In genomic region chr14:75690010-75690409, GRCh38 we compare ENCODE assay signal across 23 cellular contexts. TPM values are rescaled to one million over a fixed set of nuclear protein-coding genes. Genes with fewer than 3 reads are reported as not detected.
A peak's percentile ranks its signal among the peaks of the same experiment; 100 is the strongest.
DNase-seq lines count a peak whose midpoint lies in the region; ATAC-seq, FAIRE-seq and TF ChIP-seq lines count a peak whose summit lies in the region.
"Had no signal": no experiment of that assay in that cellular context is flagged by ENCODE, and none has a peak within 500 bp of the region (broad histone marks: within the 10 kb centered on the region; RNA-seq: fewer than 3 reads in every experiment).

No MANE protein-coding gene starts in this region.

- no peaks in the 10 kb centered on the region for H4K20me1 ChIP-seq in endothelial cell of umbilical vein (replicated peaks; ENCODE audit: control insufficient read depth, extremely low read depth, insufficient read depth, low read length)
- H4K20me1 ChIP-seq: BLaER1 treated with 17β-estradiol and CSF1 and Interleukin-3, amounts not matched to agents 10 nM and 100 nM had no signal

- H3K9ac ChIP-seq in endothelial cell of umbilical vein (replicated peaks; ENCODE audit: extremely low read depth, insufficient read depth, low read length): peak overlapping the region; percentile 21
- peak overlapping the region; percentile 33 for H3K9ac ChIP-seq in trophoblast cell (ENCODE audit: low read length)
- H3K9ac ChIP-seq: BLaER1 treated with 17β-estradiol and CSF1 and Interleukin-3, amounts not matched to agents 10 nM and 100 nM had no signal

- WGBS in trophoblast cell (ENCODE audit: extremely low coverage, insufficient coverage, insufficient read length): no CpG with 5 or more reads among the region's 7 CpGs

- no peak overlapping the region for H3K18ac ChIP-seq in trophoblast cell (ENCODE audit: low read length)

- POLR2A ChIA-PET in endothelial cell of umbilical vein (lab: Charles Lee): no interaction called here
- POLR2A ChIA-PET in activated CD8-positive, alpha-beta T cell treated with anti-CD3 and anti-CD28 coated beads for 36 hours (lab: Charles Lee): no interaction called here

- H4K12ac ChIP-seq in trophoblast cell (ENCODE audit: low read depth, low read length): no peak overlapping the region

- no peak overlapping the region for H2BK120ac ChIP-seq in trophoblast cell (ENCODE audit: insufficient read depth, low read length, poor library complexity)

- no peak overlapping the region for H2BK12ac ChIP-seq in trophoblast cell (ENCODE audit: low read length)

- H4K91ac ChIP-seq in trophoblast cell (ENCODE audit: low read depth, low read length): no peak overlapping the region

- peaks cover 5% of the 10 kb centered on the region for H3K36me3 Mint-ChIP-seq in Calu3 (ENCODE audit: insufficient read depth, unreplicated experiment)
- H3K36me3 Mint-ChIP-seq in activated T-helper 1 cell treated with anti-CD3 and anti-CD28 coated beads, Interleukin-12 subunit alpha, Interleukin-12 subunit beta, Interleukin-2, Interleukin-4 antibody, amounts not matched to agents 30 ng/mL and 10 ng/mL and 1 ng/mL, durations not matched to agents 14 hours and 24 hours and 36 hours (ENCODE audit: low read depth): peaks cover 25% of the 10 kb centered on the region
- peaks cover 42% of the 10 kb centered on the region for H3K36me3 Mint-ChIP-seq in activated CD8-positive, alpha-beta T cell treated with anti-CD3 and anti-CD28 coated beads for 36 hours (ENCODE audit: low read depth)

- no peak for TF ChIP-seq POLR2A in endothelial cell of umbilical vein (IDR thresholded peaks at IDR 0.05; ENCODE audit: low read depth, low read length)

- peak overlapping the region; percentile 76 for H3K27ac Mint-ChIP-seq in Calu3 (ENCODE audit: unreplicated experiment)
- peak overlapping the region; percentile 53 for H3K27ac Mint-ChIP-seq in activated T-helper 1 cell treated with anti-CD3 and anti-CD28 coated beads, Interleukin-12 subunit alpha, Interleukin-12 subunit beta, Interleukin-2, Interleukin-4 antibody, amounts not matched to agents 30 ng/mL and 10 ng/mL and 1 ng/mL, durations not matched to agents 14 hours and 24 hours and 36 hours
- no peak overlapping the region for H3K27ac Mint-ChIP-seq in activated CD8-positive, alpha-beta T cell treated with anti-CD3 and anti-CD28 coated beads for 36 hours

- no peak for ATAC-seq in activated CD8-positive, alpha-beta T cell treated with anti-CD3 and anti-CD28 coated beads for 36 hours
- ATAC-seq: HCT116, HepG2 had no signal

- H2AFZ ChIP-seq in endothelial cell of umbilical vein (ENCODE audit: low read depth, low read length): no peak overlapping the region
- H2AFZ ChIP-seq in trophoblast cell (ENCODE audit: insufficient read depth, low read length, poor library complexity): no peak overlapping the region

- H3K79me2 ChIP-seq in endothelial cell of umbilical vein (ENCODE audit: control insufficient read depth, insufficient read depth, low read length) (peaks cover 2% of the 10 kb centered on the region), trophoblast cell (ENCODE audit: control insufficient read depth, insufficient read depth, low read length, poor library complexity) (no peaks in the 10 kb centered on the region)

- TF ChIP-seq CTCF in Calu3 (IDR thresholded peaks at IDR 0.05; ENCODE audit: unreplicated experiment) (no peak), endothelial cell of umbilical vein (IDR thresholded peaks at IDR 0.05; ENCODE audit: extremely low read depth in 1 of 2, insufficient read depth in 1 of 2, low read depth in 1 of 2, low read length in 2 of 2) (no peak), coronary artery (IDR thresholded peaks at IDR 0.05) (no peak)
- no peak for TF ChIP-seq CTCF in activated CD8-positive, alpha-beta T cell treated with anti-CD3 and anti-CD28 coated beads for 36 hours (IDR thresholded peaks at IDR 0.05)

- H3K4me3 Mint-ChIP-seq in Calu3 (ENCODE audit: low read depth, unreplicated experiment): no peak overlapping the region
- no peak overlapping the region for H3K4me3 Mint-ChIP-seq in activated T-helper 1 cell treated with anti-CD3 and anti-CD28 coated beads, Interleukin-12 subunit alpha, Interleukin-12 subunit beta, Interleukin-2, Interleukin-4 antibody, amounts not matched to agents 30 ng/mL and 10 ng/mL and 1 ng/mL, durations not matched to agents 14 hours and 24 hours and 36 hours
- no peak overlapping the region for H3K4me3 Mint-ChIP-seq in activated CD8-positive, alpha-beta T cell treated with anti-CD3 and anti-CD28 coated beads for 36 hours
- H3K4me3 Mint-ChIP-seq: CD4-positive, alpha-beta memory T cell had no signal

- H2AK5ac ChIP-seq in trophoblast cell (ENCODE audit: low read length): no peak overlapping the region

- H3K9me1 ChIP-seq in endothelial cell of umbilical vein (replicated peaks; ENCODE audit: control insufficient read depth, extremely low read depth, insufficient read depth, low read length): no peaks in the 10 kb centered on the region

- H3K36me3 ChIP-seq in endothelial cell of umbilical vein (ENCODE audit: control insufficient read depth in 2 of 2, extremely low read depth in 1 of 2, insufficient read depth in 2 of 2, low read length in 2 of 2): peaks cover 6 to 16% of the 10 kb centered on the region in 2 experiments
- peaks cover 15 to 25% of the 10 kb centered on the region in 2 experiments for H3K36me3 ChIP-seq in trophoblast cell (ENCODE audit: control insufficient read depth in 1 of 2, insufficient read depth in 2 of 2, low read length in 2 of 2)

- CTCF ChIA-PET in Calu3 (lab: Charles Lee): no interaction called here
- CTCF ChIA-PET in endothelial cell of umbilical vein (lab: Charles Lee): interaction anchor here (1.4 to 2.2 kb wide), 2 partner anchors 15 to 19 kb away, joined by 3 to 9 read pairs; no protein-coding TSS in a partner anchor
- CTCF ChIA-PET in activated CD8-positive, alpha-beta T cell treated with anti-CD3 and anti-CD28 coated beads for 36 hours (lab: Charles Lee): interaction anchor here (3.8 kb wide), 1 partner anchor 20 kb away, joined by 16 read pairs; no protein-coding TSS in a partner anchor

- H3K4me1 Mint-ChIP-seq in Calu3 (ENCODE audit: low read depth, unreplicated experiment): peaks cover 36% of the 10 kb centered on the region
- H3K4me1 Mint-ChIP-seq in activated T-helper 1 cell treated with anti-CD3 and anti-CD28 coated beads, Interleukin-12 subunit alpha, Interleukin-12 subunit beta, Interleukin-2, Interleukin-4 antibody, amounts not matched to agents 30 ng/mL and 10 ng/mL and 1 ng/mL, durations not matched to agents 14 hours and 24 hours and 36 hours (ENCODE audit: low read depth): peaks cover 12% of the 10 kb centered on the region
- peaks cover 6% of the 10 kb centered on the region for H3K4me1 Mint-ChIP-seq in activated CD8-positive, alpha-beta T cell treated with anti-CD3 and anti-CD28 coated beads for 36 hours (ENCODE audit: low read depth)
- H3K4me1 Mint-ChIP-seq: CD4-positive, alpha-beta memory T cell had no signal

- dilution Hi-C loops in endothelial cell of umbilical vein (cut with MboI; ENCODE audit: extremely low pct_ligation_motif_present, low sequenced_read_pairs): no loop called here

- H3K4me1 ChIP-seq in endothelial cell of umbilical vein (ENCODE audit: control insufficient read depth, extremely low read depth, insufficient read depth, low read length) (peaks cover 12% of the 10 kb centered on the region), trophoblast cell (ENCODE audit: control insufficient read depth in 1 of 2, insufficient read depth in 2 of 2, low read length in 2 of 2) (no peaks in the 10 kb centered on the region)
- H3K4me1 ChIP-seq: BLaER1 treated with 17β-estradiol and CSF1 and Interleukin-3, amounts not matched to agents 10 nM and 100 nM had no signal

- BruUV-seq in Calu3 (replicated peaks; lab: Mats Ljungman, UMichigan) (no TSS peak), endothelial cell of umbilical vein (replicated peaks; lab: Mats Ljungman, UMichigan) (no TSS peak)

- no peak overlapping the region for H3K14ac ChIP-seq in trophoblast cell (ENCODE audit: low read length)

- no peaks in the 10 kb centered on the region for H3K9me3 ChIP-seq in endothelial cell of umbilical vein (replicated peaks; ENCODE audit: control insufficient read depth, insufficient read depth, low read length)
- peaks cover 1% of the 10 kb centered on the region for H3K9me3 ChIP-seq in trophoblast cell (ENCODE audit: insufficient read depth, low read depth, low read length)

- no peak overlapping the region for H3K23ac ChIP-seq in trophoblast cell (ENCODE audit: low read length)

- H3K27me3 Mint-ChIP-seq in Calu3 (ENCODE audit: unreplicated experiment): no peaks in the 10 kb centered on the region
- H3K27me3 Mint-ChIP-seq in activated T-helper 1 cell treated with anti-CD3 and anti-CD28 coated beads, Interleukin-12 subunit alpha, Interleukin-12 subunit beta, Interleukin-2, Interleukin-4 antibody, amounts not matched to agents 30 ng/mL and 10 ng/mL and 1 ng/mL, durations not matched to agents 14 hours and 24 hours and 36 hours (ENCODE audit: insufficient read depth): no peaks in the 10 kb centered on the region
- H3K27me3 Mint-ChIP-seq in activated CD8-positive, alpha-beta T cell treated with anti-CD3 and anti-CD28 coated beads for 36 hours: no peaks in the 10 kb centered on the region
- H3K27me3 Mint-ChIP-seq: CD4-positive, alpha-beta memory T cell had no signal

- H3K9me3 Mint-ChIP-seq in Calu3 (ENCODE audit: low read depth, unreplicated experiment): no peaks in the 10 kb centered on the region
- no peaks in the 10 kb centered on the region for H3K9me3 Mint-ChIP-seq in activated T-helper 1 cell treated with anti-CD3 and anti-CD28 coated beads, Interleukin-12 subunit alpha, Interleukin-12 subunit beta, Interleukin-2, Interleukin-4 antibody, amounts not matched to agents 30 ng/mL and 10 ng/mL and 1 ng/mL, durations not matched to agents 14 hours and 24 hours and 36 hours
- H3K9me3 Mint-ChIP-seq in activated CD8-positive, alpha-beta T cell treated with anti-CD3 and anti-CD28 coated beads for 36 hours: peaks cover 5% of the 10 kb centered on the region

- no peak overlapping the region for H3K4me3 ChIP-seq in endothelial cell of umbilical vein (replicated peaks in 1 of 3; ENCODE audit: insufficient read depth in 1 of 3, low read depth in 1 of 3, low read length in 3 of 3)
- H3K4me3 ChIP-seq in trophoblast cell (ENCODE audit: low read depth, low read length): no peak overlapping the region
- no peak overlapping the region for H3K4me3 ChIP-seq in coronary artery
- H3K4me3 ChIP-seq: BLaER1 treated with 17β-estradiol and CSF1 and Interleukin-3, amounts not matched to agents 10 nM and 100 nM had no signal

- H3K27me3 ChIP-seq in endothelial cell of umbilical vein (ENCODE audit: control insufficient read depth in 2 of 2, insufficient read depth in 2 of 2, low read length in 2 of 2): no peaks in the 10 kb centered on the region
- H3K27me3 ChIP-seq in trophoblast cell (ENCODE audit: insufficient read depth, low read length): no peaks in the 10 kb centered on the region
- H3K27me3 ChIP-seq: BLaER1 treated with 17β-estradiol and CSF1 and Interleukin-3, amounts not matched to agents 10 nM and 100 nM had no signal

- peak; percentile 1 for DNase-seq in Calu3
- DNase-seq in activated T-helper 1 cell treated with anti-CD3 and anti-CD28 coated beads, Interleukin-12 subunit alpha, Interleukin-12 subunit beta, Interleukin-2, Interleukin-4 antibody, amounts not matched to agents 30 ng/mL and 10 ng/mL and 1 ng/mL, durations not matched to agents 14 hours and 24 hours and 36 hours (ENCODE audit: low spot score): no peak
- DNase-seq in endothelial cell of umbilical vein (ENCODE audit: low read depth, low spot score): peak; percentile 66
- DNase-seq in trophoblast cell: peak in 1 of 2 donors; percentile 17
- no peak for DNase-seq in coronary artery (ENCODE audit: low spot score)
- no peak for DNase-seq in activated CD8-positive, alpha-beta T cell treated with anti-CD3 and anti-CD28 coated beads for 36 hours
- no peak for DNase-seq in cerebellar cortex (ENCODE audit: low spot score)
- DNase-seq: CD4-positive, alpha-beta memory T cell; DMS153; KBM-7; MM.1S; NCI-H1048; NCI-H1417 treated with DMSO at 0.1 percent for 48 hours; NCI-H187; NCI-H446; NCI-H526 treated with DMSO at 0.1 percent for 48 hours; OCI-M1 had no signal

- no peak overlapping the region for H3K4ac ChIP-seq in trophoblast cell (ENCODE audit: low read depth, low read length)

- H3K27ac ChIP-seq in endothelial cell of umbilical vein (ENCODE audit: insufficient read depth, low read depth, low read length): peak overlapping the region; percentile 34
- no peak overlapping the region for H3K27ac ChIP-seq in trophoblast cell (ENCODE audit: low read depth, low read length)
- H3K27ac ChIP-seq in coronary artery: no peak overlapping the region
- H3K27ac ChIP-seq: BLaER1 treated with 17β-estradiol and CSF1 and Interleukin-3, amounts not matched to agents 10 nM and 100 nM; HL-60 had no signal

- no peak overlapping the region for H2BK5ac ChIP-seq in trophoblast cell (ENCODE audit: low read depth, low read length, poor library complexity)

- intact Hi-C loops in Calu3 (cut with micrococcal nuclease; ENCODE audit: unreplicated experiment): no loop called here
- intact Hi-C loops in activated T-helper 1 cell treated with anti-CD3 and anti-CD28 coated beads, Interleukin-12 subunit alpha, Interleukin-12 subunit beta, Interleukin-2, Interleukin-4 antibody, amounts not matched to agents 30 ng/mL and 10 ng/mL and 1 ng/mL, durations not matched to agents 14 hours and 24 hours and 36 hours (cut with micrococcal nuclease): no loop called here
- intact Hi-C loops in endothelial cell of umbilical vein (cut with micrococcal nuclease): no loop called here
- intact Hi-C loops in activated CD8-positive, alpha-beta T cell treated with anti-CD3 and anti-CD28 coated beads for 36 hours (cut with micrococcal nuclease): no loop called here

- peak; percentile 55 for FAIRE-seq in endothelial cell of umbilical vein (lab: Jason Lieb, UNC)
- FAIRE-seq: H1, HepG2, RCC 7860 had no signal

- H4K8ac ChIP-seq in trophoblast cell (ENCODE audit: low read depth, low read length): no peak overlapping the region

- peak overlapping the region; percentile 47 for H3K4me2 ChIP-seq in endothelial cell of umbilical vein (ENCODE audit: insufficient read depth, low read length)
- no peak overlapping the region for H3K4me2 ChIP-seq in trophoblast cell (ENCODE audit: low read length)
- H3K4me2 ChIP-seq: BLaER1 treated with 17β-estradiol and CSF1 and Interleukin-3, amounts not matched to agents 10 nM and 100 nM had no signal

- no peaks in the 10 kb centered on the region for H3K79me1 ChIP-seq in trophoblast cell (ENCODE audit: low read length)

RNA-seq across cellular contexts. Expression of gene TTLL5, which starts 29.0 kb away (rescaled TPM):
- total RNA-seq in Calu3 (2022) (46.8 and 47.5 TPM in 2 replicates), endothelial cell of umbilical vein (70.0 and 93.6 TPM in 2 replicates)
- total RNA-seq in activated T-helper 1 cell treated with anti-CD3 and anti-CD28 coated beads, Interleukin-12 subunit alpha, Interleukin-12 subunit beta, Interleukin-2, Interleukin-4 antibody, amounts not matched to agents 30 ng/mL and 10 ng/mL and 1 ng/mL, durations not matched to agents 14 hours and 24 hours and 36 hours: 36.2 and 39.0 TPM in 2 replicates
- 29.3 and 33.2 TPM in 2 replicates for polyA plus RNA-seq in endothelial cell of umbilical vein
- polyA plus RNA-seq in endothelial cell of umbilical vein (2011; cell fraction: cytosol; rRNA removed): 32.4 and 35.9 TPM in 2 replicates
- 60.3 and 67.3 TPM in 2 replicates for polyA plus RNA-seq in endothelial cell of umbilical vein (2011; cell fraction: nucleus; rRNA removed)
- polyA plus RNA-seq in endothelial cell of umbilical vein (2012): 35.4 and 50.2 TPM in 2 replicates
- polyA minus RNA-seq in endothelial cell of umbilical vein: 114 TPM in 2 replicates
- 31.9 TPM for polyA minus RNA-seq in endothelial cell of umbilical vein (2011; cell fraction: cytosol; rRNA and poly(A)+ RNA removed)
- polyA minus RNA-seq in endothelial cell of umbilical vein (2011; cell fraction: nucleus; rRNA and poly(A)+ RNA removed): 152 and 270 TPM in 2 replicates
- 26.0 and 27.2 TPM in 2 replicates for polyA plus RNA-seq in trophoblast cell (2013)
- total RNA-seq in activated CD8-positive, alpha-beta T cell treated with anti-CD3 and anti-CD28 coated beads for 36 hours: 10 to 100 TPM; 23.6 to 27.2 TPM

RNA-seq across cellular contexts. Expression of gene ERG28, which starts 29.3 kb away (rescaled TPM):
- 30.5 and 30.9 TPM in 2 replicates for total RNA-seq in Calu3 (2022)
- total RNA-seq in activated T-helper 1 cell treated with anti-CD3 and anti-CD28 coated beads, Interleukin-12 subunit alpha, Interleukin-12 subunit beta, Interleukin-2, Interleukin-4 antibody, amounts not matched to agents 30 ng/mL and 10 ng/mL and 1 ng/mL, durations not matched to agents 14 hours and 24 hours and 36 hours: 17.5 and 17.8 TPM in 2 replicates
- 31.4 and 31.9 TPM in 2 replicates for total RNA-seq in endothelial cell of umbilical vein
- 46.0 and 49.6 TPM in 2 replicates for polyA plus RNA-seq in endothelial cell of umbilical vein
- polyA plus RNA-seq in endothelial cell of umbilical vein (2011; cell fraction: cytosol; rRNA removed): 33.7 and 39.4 TPM in 2 replicates
- polyA plus RNA-seq in endothelial cell of umbilical vein (2011; cell fraction: nucleus; rRNA removed): 9.6 and 9.7 TPM in 2 replicates
- 17.7 and 21.3 TPM in 2 replicates for polyA plus RNA-seq in endothelial cell of umbilical vein (2012)
- polyA minus RNA-seq in endothelial cell of umbilical vein: 22.1 and 24.0 TPM in 2 replicates
- polyA minus RNA-seq in endothelial cell of umbilical vein (2011; cell fraction: cytosol; rRNA and poly(A)+ RNA removed): 8.2 TPM
- polyA minus RNA-seq in endothelial cell of umbilical vein (2011; cell fraction: nucleus; rRNA and poly(A)+ RNA removed): 3.3 and 4.0 TPM in 2 replicates
- 63.2 and 64.2 TPM in 2 replicates for polyA plus RNA-seq in trophoblast cell (2013)
- total RNA-seq in activated CD8-positive, alpha-beta T cell treated with anti-CD3 and anti-CD28 coated beads for 36 hours: 10 to 100 TPM; 13.4 to 14.9 TPM

Comparison
In these comparisons a context has a peak if more than half of its experiments do, and no peak if none do; other contexts are left out.
1. DNase-seq: peak in Calu3 (single experiment) and endothelial cell of umbilical vein (single experiment); none in activated T-helper 1 cell treated with anti-CD3 and anti-CD28 coated beads, Interleukin-12 subunit alpha, Interleukin-12 subunit beta, Interleukin-2, Interleukin-4 antibody, amounts not matched to agents 30 ng/mL and 10 ng/mL and 1 ng/mL, durations not matched to agents 14 hours and 24 hours and 36 hours (single experiment), coronary artery (single experiment), activated CD8-positive, alpha-beta T cell treated with anti-CD3 and anti-CD28 coated beads for 36 hours (single experiment) and cerebellar cortex (single experiment).